ENCODE assay signal across 1 cellular context in genomic region chr3:119579366-119580147, GRCh38.
TF ChIP-seq lines count a peak whose summit lies in the region.

Gene ADPRH (plus strand): TSS chr3:119579492. CDS start chr3:119582170, 2,678 bp downstream.

TF ChIP-seq in A549, 52 proteins besides CTCF, POLR2A, EP300 and RAD21 (continued from another document):
- TF ChIP-seq MYC (IDR thresholded peaks at IDR 0.05; ENCODE audit: borderline replicate concordance, low read length) = no peak
- no peak for TF ChIP-seq CBX8 (IDR thresholded peaks at IDR 0.05)
- no peak for TF ChIP-seq NR3C1 (IDR thresholded peaks at IDR 0.05)
- TF ChIP-seq ZNF302 (CRISPR knock-in tag; IDR thresholded peaks at IDR 0.05) = no peak
- no peak for TF ChIP-seq RCOR1 (IDR thresholded peaks at IDR 0.05; ENCODE audit: low read depth, low read length)
- no peak for TF ChIP-seq HOXA7 (CRISPR knock-in tag; IDR thresholded peaks at IDR 0.05)
TF ChIP-seq in A549: peak in this region for 6.
